In genomic region chr13:50125306-50125555, GRCh38 we compare ENCODE assay signal across 8 cellular contexts.
DNase-seq lines count a peak whose midpoint lies in the region; ATAC-seq and TF ChIP-seq lines count a peak whose summit lies in the region.

No MANE protein-coding gene starts in this region.

- H3K79me2 ChIP-seq in DND-41 (ENCODE audit: insufficient read depth, low read length), result peaks cover 66% of the 10 kb centered on the region

- POLR2A ChIA-PET in HEK293T (lab: Yijun Ruan, JAX), result interaction anchor here (0.6 to 3.8 kb wide), 23 partner anchors 9 to 388 kb away, joined by 3 to 39 read pairs (median 6); partner anchors contain the start of gene TRIM13

- peak overlapping the region; percentile 84 to 89 for H3K4me3 ChIP-seq in DND-41 (ENCODE audit: low read depth in 1 of 2, low read length in 2 of 2)
- peak overlapping the region; percentile 77 for H3K4me3 ChIP-seq in WERI-Rb-1 (ENCODE audit: low read depth, low read length)
- H3K4me3 ChIP-seq in heart right ventricle, result peak overlapping the region; percentile 79 to 98 (median 95)
- H3K4me3 ChIP-seq in skin epidermis, result peak overlapping the region; percentile 56 to 97 (median 88)

- H3K27me3 ChIP-seq in DND-41 (ENCODE audit: insufficient read depth, low read length, poor library complexity), result no peaks in the 10 kb centered on the region
- H3K27me3 ChIP-seq in WERI-Rb-1 (ENCODE audit: insufficient read depth, low read depth, severe bottlenecking), result no peaks in the 10 kb centered on the region
- H3K27me3 ChIP-seq in heart right ventricle, result peaks cover 0 to 26% (median 9%) of the 10 kb centered on the region in 7 donors

- peaks cover 45% of the 10 kb centered on the region for H3K4me1 ChIP-seq in DND-41 (ENCODE audit: insufficient read depth, low read length)
- peaks cover 2 to 70% (median 56%) of the 10 kb centered on the region in 9 donors for H3K4me1 ChIP-seq in heart right ventricle

- ATAC-seq in DND-41 (ENCODE audit: insufficient read depth, low read depth) (peak; percentile 49), heart right ventricle (peak in 7 of 8 donors; percentile 2 to 22 (median 13))

- intact Hi-C loops in heart right ventricle (cut with DNase I), result loop anchor here in 7 of 10 donors (2.0 to 10.0 kb wide), 6 partner anchors 43 to 570 kb away; partner anchors contain the start of gene TRIM13 (in 6 of the 7)

- CTCF ChIA-PET in HEK293T (lab: Yijun Ruan, JAX), result no interaction called here

- H3K4me2 ChIP-seq in DND-41 (ENCODE audit: insufficient read depth, low read length), result peak overlapping the region; percentile 64

- H4K20me1 ChIP-seq in DND-41 (ENCODE audit: insufficient read depth, low read length), result peaks cover 27% of the 10 kb centered on the region

- H3K9ac ChIP-seq in DND-41 (ENCODE audit: low read depth, low read length), result peak overlapping the region; percentile 99

- H3K36me3 ChIP-seq in DND-41 (ENCODE audit: insufficient read depth, low read length) (peaks cover 18% of the 10 kb centered on the region), WERI-Rb-1 (peaks cover 5% of the 10 kb centered on the region), heart right ventricle (peaks cover 0 to 18% (median 0%) of the 10 kb centered on the region in 9 donors)

- H3K9me3 ChIP-seq in DND-41 (ENCODE audit: insufficient read depth, low read length, severe bottlenecking), result no peaks in the 10 kb centered on the region
- no peaks in the 10 kb centered on the region for H3K9me3 ChIP-seq in WERI-Rb-1 (ENCODE audit: severe bottlenecking)
- H3K9me3 ChIP-seq in heart right ventricle, result no peaks in the 10 kb centered on the region

- H3K27ac ChIP-seq in DND-41 (ENCODE audit: low read length), result peak overlapping the region; percentile 88
- H3K27ac ChIP-seq in WERI-Rb-1, result peak overlapping the region; percentile 99
- H3K27ac ChIP-seq in heart right ventricle, result peak overlapping the region; percentile 94 to 100 (median 100)
- H3K27ac ChIP-seq in skin epidermis, result peak overlapping the region; percentile 91 to 100 (median 97)

- H2AFZ ChIP-seq in DND-41 (ENCODE audit: low read depth, low read length), result peak overlapping the region; percentile 70

- DNase-seq in DND-41 (no peak), HEK293T (ENCODE audit: extremely low spot score) (peak; percentile 31), WERI-Rb-1 (no peak), heart right ventricle (no peak), UCSD-AML1 (lab: John Stamatoyannopoulos, UW; ENCODE audit: unreplicated experiment) (no peak), NCI-H510A treated with DMSO at 0.1 percent for 48 hours (lab: John Stamatoyannopoulos, UW) (no peak), NCI-H187 (lab: John Stamatoyannopoulos, UW) (no peak)

- WGBS in heart right ventricle, 2 donors, result 1% methylated on average over 31 of the region's 31 CpGs

- TF ChIP-seq CTCF in DND-41 (IDR thresholded peaks at IDR 0.05; ENCODE audit: borderline replicate concordance, extremely low read depth, low read length, poor library complexity, severe bottlenecking) (no peak), WERI-Rb-1 (IDR thresholded peaks at IDR 0.05; ENCODE audit: low read depth, low read length) (no peak), heart right ventricle (IDR thresholded peaks at IDR 0.05) (no peak)

TF ChIP-seq in HEK293T, 16 proteins besides CTCF, POLR2A, EP300 and RAD21:
- no peak for TF ChIP-seq LEF1 (IDR thresholded peaks at IDR 0.05; ENCODE audit: borderline replicate concordance)
- TF ChIP-seq ARNT (IDR thresholded peaks at IDR 0.05), result no peak
- TF ChIP-seq ELF4 (IDR thresholded peaks at IDR 0.05), result no peak
- no peak for TF ChIP-seq FOXA1 (IDR thresholded peaks at IDR 0.05)
- no peak for TF ChIP-seq SP1 (IDR thresholded peaks at IDR 0.05)
- TF ChIP-seq HDGF (IDR thresholded peaks at IDR 0.05; ENCODE audit: borderline replicate concordance), result no peak
- TF ChIP-seq PKNOX1 (IDR thresholded peaks at IDR 0.05), result no peak
- no peak for TF ChIP-seq L3MBTL2 (conservative IDR thresholded peaks at IDR 0.05)
- no peak for TF ChIP-seq FOXM1 (IDR thresholded peaks at IDR 0.05; ENCODE audit: borderline replicate concordance)
- TF ChIP-seq TARDBP (IDR thresholded peaks at IDR 0.05), result no peak
- no peak for TF ChIP-seq FOXK2 (IDR thresholded peaks at IDR 0.05)
- no peak for TF ChIP-seq NFRKB (IDR thresholded peaks at IDR 0.05)
- no peak for TF ChIP-seq SUZ12 (IDR thresholded peaks at IDR 0.05)
- TF ChIP-seq ZNF384 (IDR thresholded peaks at IDR 0.05), result no peak
- no peak for TF ChIP-seq BHLHE40 (IDR thresholded peaks at IDR 0.05; ENCODE audit: borderline replicate concordance)
- TF ChIP-seq CTBP1 (IDR thresholded peaks at IDR 0.05; ENCODE audit: borderline replicate concordance), result no peak
